25 cellular contexts compared by ENCODE assay signal in the genomic region with DNA sequence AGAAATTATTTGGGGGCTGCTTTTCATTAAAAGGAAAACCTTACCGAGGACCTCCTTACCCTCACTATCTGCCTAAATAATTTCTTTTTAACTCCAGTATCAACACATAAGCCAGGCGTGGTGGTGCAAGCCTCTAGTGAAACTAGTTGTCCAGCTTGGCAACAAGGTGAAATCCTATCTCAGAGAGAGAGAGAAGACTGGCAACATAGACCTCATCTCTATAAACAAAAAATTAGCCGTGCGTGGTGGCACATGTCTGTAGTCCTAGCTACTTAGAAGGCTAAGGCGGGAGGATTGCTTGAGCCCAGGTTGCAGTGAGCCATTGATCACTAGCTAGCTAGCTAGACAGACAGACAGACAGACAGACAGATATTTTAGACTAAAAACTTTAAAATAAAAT.
A peak's percentile ranks its signal among the peaks of the same experiment; 100 is the strongest.
DNase-seq lines count a peak whose midpoint lies in the region; ATAC-seq and TF ChIP-seq lines count a peak whose summit lies in the region.
"Had no signal": no experiment of that assay in that cellular context is flagged by ENCODE, and none has a peak within 500 bp of the region (broad histone marks: within the 10 kb centered on the region; RNA-seq: fewer than 3 reads in every experiment).

No MANE protein-coding gene starts in this region.

- peak overlapping the region; percentile 57 for H3K27ac ChIP-seq in epithelial cell of prostate
- peak overlapping the region; percentile 67 for H3K27ac ChIP-seq in skeletal muscle tissue (ENCODE audit: low read depth, low read length)
- H3K27ac ChIP-seq: 22Rv1, C4-2B, SJSA1 had no signal

- H3K27me3 ChIP-seq in skeletal muscle tissue (ENCODE audit: control insufficient read depth in 3 of 3, insufficient read depth in 3 of 3, low read length in 3 of 3) (no peaks in the 10 kb centered on the region), Caco-2 (replicated peaks; ENCODE audit: control insufficient read depth, insufficient read depth, low read length) (no peaks in the 10 kb centered on the region)
- H3K27me3 ChIP-seq: SJSA1 had no signal

- DNase-seq in DMS 273 (lab: John Stamatoyannopoulos, UW; ENCODE audit: unreplicated experiment): peak; percentile 27
- DNase-seq in DMS 273 treated with DMSO at 0.1 percent for 48 hours (lab: John Stamatoyannopoulos, UW): no peak
- DNase-seq in epithelial cell of prostate (ENCODE audit: low read depth, low spot score): no peak
- DNase-seq in mesenteric fat pad (ENCODE audit: low spot score): peak; percentile 14
- no peak for DNase-seq in Caco-2
- DNase-seq: Calu3; CD8-positive, alpha-beta memory T cell; GOT3; HCEC 1CT; IMR-90; KG1; NCI-H1048; NCI-H1417; NCI-H1694; NCI-H2029 treated with DMSO at 0.1 percent for 48 hours; NCI-H2227 treated with DMSO at 0.1 percent for 48 hours; NCI-H526 treated with DMSO at 0.1 percent for 48 hours; Right ventricle myocardium superior; RPMI8226 had no signal

- no TSS peak for BruUV-seq in Caco-2 (replicated peaks; lab: Mats Ljungman, UMichigan)

- POLR2A ChIA-PET in Caco-2 (lab: Charles Lee): no interaction called here

- H3K27me3 Mint-ChIP-seq in Caco-2 (ENCODE audit: insufficient read depth, unreplicated experiment): no peaks in the 10 kb centered on the region
- H3K27me3 Mint-ChIP-seq: B cell; CD8-positive, alpha-beta memory T cell had no signal

- H3K36me3 ChIP-seq in skeletal muscle tissue (ENCODE audit: control insufficient read depth in 3 of 3, insufficient read depth in 3 of 3, low read length in 3 of 3) (no peaks in the 10 kb centered on the region), Caco-2 (ENCODE audit: control insufficient read depth, insufficient read depth, low read length) (no peaks in the 10 kb centered on the region)
- H3K36me3 ChIP-seq: SJSA1 had no signal

- no peak overlapping the region for H3K4me3 Mint-ChIP-seq in Caco-2 (ENCODE audit: unreplicated experiment)
- H3K4me3 Mint-ChIP-seq: B cell; CD8-positive, alpha-beta memory T cell had no signal

- no peaks in the 10 kb centered on the region for H3K36me3 Mint-ChIP-seq in Caco-2 (ENCODE audit: insufficient read depth, unreplicated experiment)

- no peak overlapping the region for H3K27ac Mint-ChIP-seq in Caco-2 (ENCODE audit: unreplicated experiment)
- H3K27ac Mint-ChIP-seq: B cell had no signal

- TF ChIP-seq CTCF in Caco-2 (IDR thresholded peaks at IDR 0.05; ENCODE audit: insufficient read depth in 1 of 2, low read depth in 1 of 2, low read length in 1 of 2, severe bottlenecking in 1 of 2, unreplicated experiment in 1 of 2): no peak

- no peak overlapping the region for H3K4me3 ChIP-seq in skeletal muscle tissue (ENCODE audit: low read length in 3 of 3)
- no peak overlapping the region for H3K4me3 ChIP-seq in Caco-2 (ENCODE audit: low read depth, low read length)
- H3K4me3 ChIP-seq: SJSA1 had no signal

- peaks cover 9% of the 10 kb centered on the region for H3K9me3 Mint-ChIP-seq in Caco-2 (ENCODE audit: unreplicated experiment)

- ATAC-seq in GM18502 (IDR thresholded peaks at IDR 0.05; ENCODE audit: poor library complexity, unreplicated experiment): no peak

- H3K9ac ChIP-seq in skeletal muscle tissue (ENCODE audit: low read depth in 1 of 3, low read length in 3 of 3): no peak overlapping the region

- H3K4me1 ChIP-seq in skeletal muscle tissue (ENCODE audit: control insufficient read depth in 3 of 3, insufficient read depth in 3 of 3, low read length in 3 of 3): peaks cover 29 to 34% (median 30%) of the 10 kb centered on the region in 3 donors
- H3K4me1 ChIP-seq in Caco-2: peaks cover 16% of the 10 kb centered on the region
- H3K4me1 ChIP-seq: SJSA1 had no signal

- CTCF ChIA-PET in Caco-2 (lab: Charles Lee): no interaction called here

- no peaks in the 10 kb centered on the region for H3K4me1 Mint-ChIP-seq in Caco-2 (ENCODE audit: low read depth, unreplicated experiment)

- intact Hi-C loops in Caco-2 (cut with micrococcal nuclease; ENCODE audit: unreplicated experiment): loop anchor here (5.0 kb wide), 1 partner anchor 618 kb away; no protein-coding TSS in a partner anchor

- H3K9me3 ChIP-seq in skeletal muscle tissue (ENCODE audit: control insufficient read depth in 3 of 3, low read length in 3 of 3) (no peaks in the 10 kb centered on the region), Caco-2 (no peaks in the 10 kb centered on the region)
- H3K9me3 ChIP-seq: SJSA1 had no signal

Comparison
In these comparisons a context has a peak if more than half of its experiments do, and no peak if none do; other contexts are left out.
1. DNase-seq: peak in DMS 273 (single experiment) and mesenteric fat pad (single experiment); none in DMS 273 treated with DMSO at 0.1 percent for 48 hours (single experiment), epithelial cell of prostate (single experiment) and Caco-2 (0 of 2).